In the genomic region with DNA sequence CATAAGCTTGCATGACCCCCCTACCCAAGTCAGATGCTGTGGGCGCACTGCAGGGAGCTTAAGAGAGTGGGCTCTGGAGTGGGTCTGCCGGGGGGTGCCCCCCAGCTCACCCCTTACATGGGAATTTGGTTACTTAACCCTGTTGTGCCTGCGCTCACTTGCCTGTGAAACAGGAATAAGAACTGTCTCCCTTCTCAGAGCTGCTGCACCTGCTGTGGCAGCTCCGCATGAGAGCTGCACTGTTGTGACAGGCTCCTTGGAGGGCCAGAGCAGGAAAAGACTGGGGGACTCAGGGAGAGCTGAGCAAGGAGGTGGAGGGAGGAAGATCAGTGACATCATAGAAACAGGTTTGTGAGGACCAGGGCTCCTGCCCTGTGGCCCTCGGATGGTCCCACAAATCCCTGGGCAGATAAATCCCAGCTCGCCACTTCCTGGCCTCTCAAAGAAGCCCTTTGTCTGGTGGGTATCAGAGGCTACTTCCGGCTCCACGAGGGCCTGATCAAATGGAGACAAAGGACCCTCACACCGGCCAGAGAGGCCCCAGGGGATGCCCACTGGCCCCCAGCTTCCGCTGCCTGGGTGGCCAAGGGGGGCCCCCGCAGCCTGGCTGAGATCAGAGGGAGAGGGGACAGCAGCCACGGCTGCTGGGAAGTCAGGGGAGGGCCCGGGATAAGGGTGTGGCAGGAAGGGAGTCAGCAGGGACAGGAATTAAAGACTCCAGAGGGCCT, we compare ENCODE assay signal across 19 cellular contexts. TPM values are rescaled to one million over a fixed set of nuclear protein-coding genes. Genes with fewer than 3 reads are reported as not detected.
DNase-seq lines count a peak whose midpoint lies in the region; ATAC-seq and TF ChIP-seq lines count a peak whose summit lies in the region.
"Had no signal": no experiment of that assay in that cellular context is flagged by ENCODE, and none has a peak within 500 bp of the region (broad histone marks: within the 10 kb centered on the region; RNA-seq: fewer than 3 reads in every experiment).

No MANE protein-coding gene starts in this region.

- ATAC-seq in IMR-90 (ENCODE audit: low read depth) = no peak

- no peak overlapping the region for H2BK5ac ChIP-seq in IMR-90 (ENCODE audit: low read depth, low read length, poor library complexity, severe bottlenecking)

- no peaks in the 10 kb centered on the region for H3K4me1 ChIP-seq in IMR-90 (ENCODE audit: control insufficient read depth, insufficient read depth, low read length)

- CTCF ChIA-PET in IMR-90 (lab: Yijun Ruan, JAX) = interaction anchor here (0.9 to 1.2 kb wide), 2 partner anchors 15 to 125 kb away, joined by 3 read pairs; no protein-coding TSS in a partner anchor

- H3K27me3 Mint-ChIP-seq in dendritic cell treated with granulocyte-macrophage colony-stimulating factor and Interleukin-4, amounts not matched to agents 40 ng/mL and 50 ng/mL, for 4 days = peaks cover 44% of the 10 kb centered on the region
- peaks cover 5% of the 10 kb centered on the region for H3K27me3 Mint-ChIP-seq in endothelial cell (ENCODE audit: unreplicated experiment)

- H3K27ac ChIP-seq in IMR-90 (ENCODE audit: insufficient read depth, low read length) (no peak overlapping the region), substantia nigra (ENCODE audit: low read depth, low read length, poor library complexity, severe bottlenecking) (peak overlapping the region; percentile 80)
- H3K27ac ChIP-seq: ascending aorta, Peyer's patch had no signal

- no peak for TF ChIP-seq RAD21 in IMR-90 (IDR thresholded peaks at IDR 0.05; ENCODE audit: low read length)

- H3K9ac ChIP-seq in IMR-90 (ENCODE audit: low read depth, low read length) = no peak overlapping the region

- H3K27ac Mint-ChIP-seq in dendritic cell treated with granulocyte-macrophage colony-stimulating factor and Interleukin-4, amounts not matched to agents 40 ng/mL and 50 ng/mL, for 4 days = peak overlapping the region; percentile 42
- no peak overlapping the region for H3K27ac Mint-ChIP-seq in endothelial cell (ENCODE audit: unreplicated experiment)
- H3K27ac Mint-ChIP-seq: CD4-positive, alpha-beta memory T cell; T-helper 2 cell treated with Interferon-gamma antibody and Interleukin-4, amounts not matched to agents 5 μg/mL and 100 μg/mL, for 36 hours had no signal

- 44% methylated on average over 3 of the region's 13 CpGs; no CpG with 5 or more reads in 1 of the 2 experiments for WGBS in IMR-90 (ENCODE audit: extremely low coverage in 2 of 2, insufficient read length in 1 of 2), 2 experiments

- H2AK9ac ChIP-seq in IMR-90 (replicated peaks; ENCODE audit: low read depth, low read length, poor library complexity) = peak overlapping the region; percentile 42

- no peak overlapping the region for H2BK120ac ChIP-seq in IMR-90 (ENCODE audit: low read depth, low read length)

- no peak for TF ChIP-seq POLR2A in IMR-90 (IDR thresholded peaks at IDR 0.05; ENCODE audit: low read depth, low read length)

- no peak overlapping the region for H4K5ac ChIP-seq in IMR-90 (ENCODE audit: low read depth, low read length)

- no peak overlapping the region for H3K4me3 Mint-ChIP-seq in dendritic cell treated with granulocyte-macrophage colony-stimulating factor and Interleukin-4, amounts not matched to agents 40 ng/mL and 50 ng/mL, for 4 days
- H3K4me3 Mint-ChIP-seq in endothelial cell (ENCODE audit: unreplicated experiment) = no peak overlapping the region
- H3K4me3 Mint-ChIP-seq: CD4-positive, alpha-beta memory T cell; T-helper 2 cell treated with Interferon-gamma antibody and Interleukin-4, amounts not matched to agents 5 μg/mL and 100 μg/mL, for 36 hours had no signal

- no peak overlapping the region for H3K4me3 ChIP-seq in IMR-90 (ENCODE audit: insufficient read depth, low read depth, low read length)
- H3K4me3 ChIP-seq: ascending aorta, Peyer's patch, sigmoid colon had no signal

- no peaks in the 10 kb centered on the region; the same call in 1 of the 2 replicates for H4K20me1 ChIP-seq in IMR-90 (ENCODE audit: insufficient read depth, low read length)

- no peak overlapping the region for H3K23ac ChIP-seq in IMR-90 (ENCODE audit: low read depth, low read length)

- H3K18ac ChIP-seq in IMR-90 (ENCODE audit: low read depth, low read length) = no peak overlapping the region

- no peaks in the 10 kb centered on the region for H3K79me1 ChIP-seq in IMR-90 (ENCODE audit: low read depth in 1 of 2, low read length in 2 of 2)

- peaks cover 19% of the 10 kb centered on the region for H3K27me3 ChIP-seq in IMR-90 (ENCODE audit: control insufficient read depth, insufficient read depth, low read length)
- H3K27me3 ChIP-seq: ascending aorta, Peyer's patch, sigmoid colon had no signal

- dilution Hi-C loops in IMR-90 (cut with HindIII; ENCODE audit: low sequenced_read_pairs, unreplicated experiment) = no loop called here

- peak overlapping the region; percentile 51 for H2AFZ ChIP-seq in IMR-90 (replicated peaks; ENCODE audit: low read length, poor library complexity)

- no peak overlapping the region for H3K14ac ChIP-seq in IMR-90 (replicated peaks; ENCODE audit: low read depth, low read length)

- no peak overlapping the region for H2AK5ac ChIP-seq in IMR-90 (ENCODE audit: low read depth, low read length)

- H3K4me1 Mint-ChIP-seq in dendritic cell treated with granulocyte-macrophage colony-stimulating factor and Interleukin-4, amounts not matched to agents 40 ng/mL and 50 ng/mL, for 4 days (ENCODE audit: low read depth) = peaks cover 54% of the 10 kb centered on the region
- peaks cover 5% of the 10 kb centered on the region for H3K4me1 Mint-ChIP-seq in endothelial cell (ENCODE audit: unreplicated experiment)

- no peaks in the 10 kb centered on the region for H3K36me3 Mint-ChIP-seq in dendritic cell treated with granulocyte-macrophage colony-stimulating factor and Interleukin-4, amounts not matched to agents 40 ng/mL and 50 ng/mL, for 4 days (ENCODE audit: low read depth)
- H3K36me3 Mint-ChIP-seq in endothelial cell (ENCODE audit: low read depth, unreplicated experiment) = no peaks in the 10 kb centered on the region
- H3K36me3 Mint-ChIP-seq: CD4-positive, alpha-beta memory T cell had no signal

- H3K9me3 Mint-ChIP-seq in dendritic cell treated with granulocyte-macrophage colony-stimulating factor and Interleukin-4, amounts not matched to agents 40 ng/mL and 50 ng/mL, for 4 days = peaks cover 5% of the 10 kb centered on the region
- no peaks in the 10 kb centered on the region for H3K9me3 Mint-ChIP-seq in endothelial cell (ENCODE audit: unreplicated experiment)
- H3K9me3 Mint-ChIP-seq: CD4-positive, alpha-beta memory T cell; T-helper 2 cell treated with Interferon-gamma antibody and Interleukin-4, amounts not matched to agents 5 μg/mL and 100 μg/mL, for 36 hours had no signal

- no peak overlapping the region for H2BK20ac ChIP-seq in IMR-90 (ENCODE audit: low read depth, low read length)

- no peaks in the 10 kb centered on the region for H3K9me3 ChIP-seq in IMR-90 (ENCODE audit: control insufficient read depth, insufficient read depth, low read length)
- H3K9me3 ChIP-seq: ascending aorta, Peyer's patch, sigmoid colon had no signal

- in situ Hi-C loops in IMR-90 (cut with MboI; ENCODE audit: low sequenced_read_pairs) = no loop called here

- H3K36me3 ChIP-seq in IMR-90 (ENCODE audit: control insufficient read depth, insufficient read depth, low read length) = no peaks in the 10 kb centered on the region
- H3K36me3 ChIP-seq: ascending aorta, Peyer's patch, sigmoid colon had no signal

- H4K8ac ChIP-seq in IMR-90 (ENCODE audit: low read depth in 2 of 2, low read length in 2 of 2) = no peak overlapping the region

- intact Hi-C loops in IMR-90 (cut with micrococcal nuclease) = no loop called here
- intact Hi-C loops in dendritic cell treated with granulocyte-macrophage colony-stimulating factor and Interleukin-4, amounts not matched to agents 40 ng/mL and 50 ng/mL, for 4 days (cut with micrococcal nuclease) = no loop called here

- POLR2A ChIA-PET in IMR-90 (lab: Charles Lee; ENCODE audit: unreplicated experiment) = no interaction called here

- DNase-seq in IMR-90 (no peak), medulla oblongata (ENCODE audit: extremely low spot score) (peak; percentile 75), substantia nigra (lab: John Stamatoyannopoulos, UW) (peak in 33 of 49 donors; percentile 17 to 75 (median 47)), GDM1 (lab: John Stamatoyannopoulos, UW) (no peak), endothelial cell (ENCODE audit: low spot score) (no peak), NCI-H1417 (lab: John Stamatoyannopoulos, UW) (no peak), GM03348 (ENCODE audit: low spot score) (no peak)
- DNase-seq: activated T-cell treated with anti-CD3 and anti-CD28 coated beads, Interleukin-2, amount 50 U/mL, for 48 hours; CD4-positive, alpha-beta memory T cell; effector CD4-positive, alpha-beta T cell; KBM-7; NCI-H1436; NCI-H510A; Peyer's patch; sigmoid colon; stimulated activated naive CD4-positive, alpha-beta T cell treated with Interleukin-2 at 50 U/mL for 16 hours had no signal

- no TSS peak for BruUV-seq in IMR-90 (replicated peaks; lab: Mats Ljungman, UMichigan)

- TF ChIP-seq CTCF in IMR-90 (conservative IDR thresholded peaks at IDR 0.05; ENCODE audit: low read depth, low read length) (no peak), endothelial cell (IDR thresholded peaks at IDR 0.05; ENCODE audit: unreplicated experiment) (no peak)

- no peak overlapping the region for H4K91ac ChIP-seq in IMR-90 (ENCODE audit: insufficient read depth, low read depth, low read length)

- H3K9me1 ChIP-seq in IMR-90 (ENCODE audit: insufficient read depth, low read length) = no peaks in the 10 kb centered on the region; the same call in 1 of the 2 replicates

- H2BK15ac ChIP-seq in IMR-90 (ENCODE audit: low read depth, low read length) = no peak overlapping the region

- no peak overlapping the region for H3K56ac ChIP-seq in IMR-90 (ENCODE audit: extremely low read depth, insufficient read depth, low read length)

- H3K4ac ChIP-seq in IMR-90 (ENCODE audit: low read depth, low read length) = no peak overlapping the region

- H3K4me2 ChIP-seq in IMR-90 (ENCODE audit: low read depth, low read length) = no peak overlapping the region

TF ChIP-seq in IMR-90, 13 proteins besides CTCF, POLR2A, EP300 and RAD21:
- TF ChIP-seq FOS (IDR thresholded peaks at IDR 0.05; ENCODE audit: low read depth, low read length) (no peak), CHD1 (IDR thresholded peaks at IDR 0.05; ENCODE audit: low read depth, low read length) (no peak), NFE2L2 (IDR thresholded peaks at IDR 0.05; ENCODE audit: low read depth, low read length) (no peak)

RNA-seq across cellular contexts. Expression of gene LAPTM5, which starts 28.9 kb away (rescaled TPM):
- total RNA-seq in IMR-90 (2012; rRNA removed) (under 0.01 TPM in 1 of 2 replicates, not detected in the other), endothelial cell (ENCODE audit: unreplicated experiment) (80.5 TPM)
- 0.09 TPM in 2 replicates for polyA plus RNA-seq in IMR-90 (2012; rRNA removed)
- 0.12 TPM in 1 of 2 replicates, not detected in the other for polyA plus RNA-seq in IMR-90 (2012; cell fraction: cytosol; rRNA removed)
- polyA plus RNA-seq in IMR-90 (2012; cell fraction: nucleus; rRNA removed; ENCODE audit: low replicate concordance) = 0.07 and 0.16 TPM in 2 replicates

Comparison
In these comparisons a context has a peak if more than half of its experiments do, and no peak if none do; other contexts are left out.
1. DNase-seq: peak in medulla oblongata (single experiment) and substantia nigra (33 of 49); none in IMR-90 (single experiment), GDM1 (single experiment), endothelial cell (single experiment), NCI-H1417 (0 of 3) and GM03348 (single experiment).
2. RNA of gene LAPTM5, which starts 28.9 kb away (total RNA-seq): 80.5 TPM in endothelial cell (single experiment); under 0.01 TPM in IMR-90; every median in the first group is over 10 times any median in the second.